In genomic region chr6:148986608-148987007, GRCh38 we compare ENCODE assay signal across 25 cellular contexts.
DNase-seq lines count a peak whose midpoint lies in the region; ATAC-seq, FAIRE-seq and TF ChIP-seq lines count a peak whose summit lies in the region.
"Had no signal": no experiment of that assay in that cellular context is flagged by ENCODE, and none has a peak within 500 bp of the region (broad histone marks: within the 10 kb centered on the region; RNA-seq: fewer than 3 reads in every experiment).

No MANE protein-coding gene starts in this region.

- intact Hi-C loops in testis (cut with DNase I; ENCODE audit: low total_unique reads): no loop called here

- no peak for TF ChIP-seq POLR2A in A549 (IDR thresholded peaks at IDR 0.05; ENCODE audit: low read length)
- no peak for TF ChIP-seq POLR2A in GM12891 (IDR thresholded peaks at IDR 0.05; ENCODE audit: low read depth, low read length)
- no peak for TF ChIP-seq POLR2A in testis (IDR thresholded peaks at IDR 0.05)

- H3K27me3 Mint-ChIP-seq in activated CD8-positive, alpha-beta memory T cell treated with anti-CD3 and anti-CD28 coated beads, Interleukin-2, amount 10 ng/mL, durations not matched to agents 7 days and 5 days: no peaks in the 10 kb centered on the region
- no peaks in the 10 kb centered on the region for H3K27me3 Mint-ChIP-seq in nephron progenitor cell (ENCODE audit: low read depth, poor library complexity)
- H3K27me3 Mint-ChIP-seq: CD4-positive, alpha-beta memory T cell; CD8-positive, alpha-beta memory T cell had no signal

- FAIRE-seq in A549 (lab: Jason Lieb, UNC) (no peak), bronchial epithelial cell (lab: Jason Lieb, UNC) (peak; percentile 40), GM12891 (lab: Jason Lieb, UNC) (no peak)
- FAIRE-seq: GM12878 had no signal

- no peak for TF ChIP-seq RAD21 in A549 (conservative IDR thresholded peaks at IDR 0.05 in 1 of 2, IDR thresholded peaks at IDR 0.05 in 1 of 2)

- H3K4me1 Mint-ChIP-seq in activated CD8-positive, alpha-beta memory T cell treated with anti-CD3 and anti-CD28 coated beads, Interleukin-2, amount 10 ng/mL, durations not matched to agents 7 days and 5 days: peaks cover 2% of the 10 kb centered on the region
- H3K4me1 Mint-ChIP-seq in nephron progenitor cell: peaks cover 5% of the 10 kb centered on the region

- H3K27ac Mint-ChIP-seq in activated CD8-positive, alpha-beta memory T cell treated with anti-CD3 and anti-CD28 coated beads, Interleukin-2, amount 10 ng/mL, durations not matched to agents 7 days and 5 days: peak overlapping the region; percentile 12
- peak overlapping the region; percentile 39 for H3K27ac Mint-ChIP-seq in nephron progenitor cell
- H3K27ac Mint-ChIP-seq: CD14-positive monocyte; CD4-positive, alpha-beta memory T cell; CD4-positive, CD25-positive, alpha-beta regulatory T cell had no signal

- no peaks in the 10 kb centered on the region for H3K9me3 Mint-ChIP-seq in activated CD8-positive, alpha-beta memory T cell treated with anti-CD3 and anti-CD28 coated beads, Interleukin-2, amount 10 ng/mL, durations not matched to agents 7 days and 5 days (ENCODE audit: low read depth)
- peaks cover 1% of the 10 kb centered on the region for H3K9me3 Mint-ChIP-seq in nephron progenitor cell
- H3K9me3 Mint-ChIP-seq: CD4-positive, CD25-positive, alpha-beta regulatory T cell; CD8-positive, alpha-beta memory T cell had no signal

- no peaks in the 10 kb centered on the region for H3K27me3 ChIP-seq in bronchial epithelial cell (ENCODE audit: control insufficient read depth, insufficient read depth, low read length)
- no peaks in the 10 kb centered on the region for H3K27me3 ChIP-seq in testis
- H3K27me3 ChIP-seq: BE2C, BLaER1 had no signal

- no peak overlapping the region for H3K4me2 ChIP-seq in A549
- H3K4me2 ChIP-seq: BLaER1 had no signal

- no peaks in the 10 kb centered on the region for H3K4me1 ChIP-seq in A549
- no peaks in the 10 kb centered on the region for H3K4me1 ChIP-seq in testis
- H3K4me1 ChIP-seq: BE2C, BLaER1 had no signal

- no peaks in the 10 kb centered on the region for H3K9me3 ChIP-seq in A549
- no peaks in the 10 kb centered on the region for H3K9me3 ChIP-seq in testis
- H3K9me3 ChIP-seq: BE2C, BLaER1 had no signal

- WGBS in A549 (ENCODE audit: missing lambda C conversion rate): 65% methylated on average over 3 of the region's 3 CpGs
- WGBS in testis, 2 donors: 90 to 96% methylated on average over 3 of the region's 3 CpGs

- no peaks in the 10 kb centered on the region for H3K36me3 Mint-ChIP-seq in activated CD8-positive, alpha-beta memory T cell treated with anti-CD3 and anti-CD28 coated beads, Interleukin-2, amount 10 ng/mL, durations not matched to agents 7 days and 5 days
- H3K36me3 Mint-ChIP-seq in nephron progenitor cell (ENCODE audit: low read depth): peaks cover 59% of the 10 kb centered on the region
- H3K36me3 Mint-ChIP-seq: CD14-positive monocyte; CD4-positive, CD25-positive, alpha-beta regulatory T cell had no signal

- CTCF ChIA-PET in activated CD8-positive, alpha-beta memory T cell treated with anti-CD3 and anti-CD28 coated beads, Interleukin-2, amount 10 ng/mL, durations not matched to agents 7 days and 5 days (lab: Charles Lee): no interaction called here
- CTCF ChIA-PET in A549 (lab: Yijun Ruan, JAX): interaction anchor here (1.0 to 1.4 kb wide), 3 partner anchors 11 to 427 kb away, joined by 3 read pairs; no protein-coding TSS in a partner anchor

- H3K4me3 ChIP-seq in A549: no peak overlapping the region
- no peak overlapping the region for H3K4me3 ChIP-seq in bronchial epithelial cell (ENCODE audit: low read depth, low read length)
- H3K4me3 ChIP-seq in testis: no peak overlapping the region
- H3K4me3 ChIP-seq: BLaER1, GM12878 had no signal

- ATAC-seq in activated CD8-positive, alpha-beta memory T cell treated with anti-CD3 and anti-CD28 coated beads, Interleukin-2, amount 10 ng/mL, durations not matched to agents 7 days and 5 days: no peak
- ATAC-seq in A549: no peak
- ATAC-seq: GM12878 had no signal

- H3K36me3 ChIP-seq in bronchial epithelial cell (ENCODE audit: control insufficient read depth, insufficient read depth, low read length): no peaks in the 10 kb centered on the region
- H3K36me3 ChIP-seq in testis (ENCODE audit: low read depth, missing control alignments): no peaks in the 10 kb centered on the region
- H3K36me3 ChIP-seq: BE2C, BLaER1 had no signal

- POLR2A ChIA-PET in A549 (lab: Yijun Ruan, JAX): no interaction called here

- no peak overlapping the region for H3K4me3 Mint-ChIP-seq in activated CD8-positive, alpha-beta memory T cell treated with anti-CD3 and anti-CD28 coated beads, Interleukin-2, amount 10 ng/mL, durations not matched to agents 7 days and 5 days
- H3K4me3 Mint-ChIP-seq in nephron progenitor cell: no peak overlapping the region
- H3K4me3 Mint-ChIP-seq: CD14-positive monocyte; CD4-positive, alpha-beta memory T cell; CD4-positive, CD25-positive, alpha-beta regulatory T cell; CD8-positive, alpha-beta memory T cell had no signal

- no peak for TF ChIP-seq EP300 in A549 (IDR thresholded peaks at IDR 0.05)

- H3K27ac ChIP-seq in A549 (no peak overlapping the region), testis (no peak overlapping the region)
- H3K27ac ChIP-seq: 22Rv1, BLaER1 had no signal

- no peak for DNase-seq in activated CD8-positive, alpha-beta memory T cell treated with anti-CD3 and anti-CD28 coated beads, Interleukin-2, amount 10 ng/mL, durations not matched to agents 7 days and 5 days
- no peak for DNase-seq in activated CD8-positive, alpha-beta memory T cell treated with anti-CD3 and anti-CD28 coated beads, Interleukin-2, amount 50 U/mL, for 48 hours
- no peak for DNase-seq in A549 (ENCODE audit: low read depth in 1 of 2, low spot score in 1 of 2)
- no peak for DNase-seq in bronchial epithelial cell (ENCODE audit: low read depth)
- DNase-seq in nephron progenitor cell: no peak
- DNase-seq in GM12891 (ENCODE audit: insufficient read length, low spot score): no peak
- no peak for DNase-seq in testis
- DNase-seq: ACHN; BE2C; C1 segment of cervical spinal cord; CD4-positive, alpha-beta memory T cell; CD4-positive, CD25-positive, alpha-beta regulatory T cell; CD8-positive, alpha-beta memory T cell; COR-L47; DMS 273 treated with DMSO at 0.1 percent for 48 hours; DMS153; DMS53; DMS79; DND-41; EL; GDM1 had no signal

- TF ChIP-seq CTCF in A549 (IDR thresholded peaks at IDR 0.05) (no peak), bronchial epithelial cell (IDR thresholded peaks at IDR 0.05; ENCODE audit: insufficient read depth, low read length, severe bottlenecking) (no peak), nephron progenitor cell (IDR thresholded peaks at IDR 0.05) (no peak), testis (IDR thresholded peaks at IDR 0.05) (no peak)

TF ChIP-seq in A549, 52 proteins besides CTCF, POLR2A, EP300 and RAD21:
- TF ChIP-seq ESRRA (IDR thresholded peaks at IDR 0.05; ENCODE audit: borderline replicate concordance, low read length) (no peak), KDM5A (IDR thresholded peaks at IDR 0.05) (no peak), E2F6 (IDR thresholded peaks at IDR 0.05; ENCODE audit: borderline replicate concordance, low read depth) (no peak), EHF (CRISPR knock-in tag; IDR thresholded peaks at IDR 0.05) (no peak), MAFK (IDR thresholded peaks at IDR 0.05; ENCODE audit: partially characterized antibody) (peak; percentile 65), NFE2L2 (conservative IDR thresholded peaks at IDR 0.05; ENCODE audit: low read length) (no peak)

TF ChIP-seq in GM12891, 5 proteins besides CTCF, POLR2A, EP300 and RAD21:
- TF ChIP-seq TAF1 (IDR thresholded peaks at IDR 0.05; ENCODE audit: low read depth, low read length): no peak
- no peak for TF ChIP-seq SPI1 (IDR thresholded peaks at IDR 0.05; ENCODE audit: low read depth, low read length)
- TF ChIP-seq POLR2AphosphoS5 (IDR thresholded peaks at IDR 0.05; ENCODE audit: low read depth, low read length): no peak
- TF ChIP-seq PAX5 (IDR thresholded peaks at IDR 0.05; ENCODE audit: insufficient read depth, low read length, severe bottlenecking): no peak
- TF ChIP-seq POU2F2 (IDR thresholded peaks at IDR 0.05; ENCODE audit: low read depth, low read length): no peak
